In the genomic region with DNA sequence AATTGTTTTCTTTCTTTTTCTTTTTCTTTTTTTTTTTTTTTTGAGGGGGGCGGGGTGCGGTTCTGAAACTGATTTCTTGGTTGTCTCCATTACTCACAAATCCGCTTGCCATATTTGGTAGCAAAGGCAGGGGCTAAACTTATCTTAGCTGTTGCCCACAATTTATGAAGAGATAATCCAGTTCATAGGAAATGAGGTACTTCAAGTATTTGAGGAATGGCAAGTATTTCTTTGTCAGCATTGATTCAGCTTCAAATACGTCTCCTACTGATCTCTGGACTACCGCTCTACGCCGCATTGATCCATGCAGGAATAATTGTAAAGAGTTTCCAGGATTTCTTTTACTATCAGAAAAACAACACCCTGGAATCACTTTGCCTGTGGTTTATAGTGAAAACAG, we compare ENCODE assay signal across 1 cellular context.
A peak's percentile ranks its signal among the peaks of the same experiment; 100 is the strongest.
TF ChIP-seq lines count a peak whose summit lies in the region.

No MANE protein-coding gene starts in this region.

TF ChIP-seq in SK-N-SH, 30 proteins besides CTCF, POLR2A, EP300 and RAD21 (continued from another document):
- TF ChIP-seq POLR2AphosphoS5 (IDR thresholded peaks at IDR 0.05; ENCODE audit: low read depth, low read length) (peak; percentile 53; the same call in 1 of the 2 replicates), JUND (IDR thresholded peaks at IDR 0.05) (peak; percentile 48; the same call in 1 of the 2 replicates), NFIC (IDR thresholded peaks at IDR 0.05; ENCODE audit: borderline replicate concordance) (peak; percentile 11; the same call in 1 of the 2 replicates), RXRA (IDR thresholded peaks at IDR 0.05; ENCODE audit: borderline replicate concordance, low read depth) (0 out of 2 replicates have a peak, but pooled peaks have one; percentile 21), FOSL2 (IDR thresholded peaks at IDR 0.05; ENCODE audit: borderline replicate concordance, low read depth) (peak; percentile 26; the same call in 1 of the 2 replicates), TCF12 (IDR thresholded peaks at IDR 0.05) (peak; percentile 90)
- TF ChIP-seq, protein P1, sequence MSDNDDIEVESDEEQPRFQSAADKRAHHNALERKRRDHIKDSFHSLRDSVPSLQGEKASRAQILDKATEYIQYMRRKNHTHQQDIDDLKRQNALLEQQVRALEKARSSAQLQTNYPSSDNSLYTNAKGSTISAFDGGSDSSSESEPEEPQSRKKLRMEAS (IDR thresholded peaks at IDR 0.05; ENCODE audit: low read depth) = no peak
